Comparison of ENCODE assay signal across 1 cellular context in the genomic region with DNA sequence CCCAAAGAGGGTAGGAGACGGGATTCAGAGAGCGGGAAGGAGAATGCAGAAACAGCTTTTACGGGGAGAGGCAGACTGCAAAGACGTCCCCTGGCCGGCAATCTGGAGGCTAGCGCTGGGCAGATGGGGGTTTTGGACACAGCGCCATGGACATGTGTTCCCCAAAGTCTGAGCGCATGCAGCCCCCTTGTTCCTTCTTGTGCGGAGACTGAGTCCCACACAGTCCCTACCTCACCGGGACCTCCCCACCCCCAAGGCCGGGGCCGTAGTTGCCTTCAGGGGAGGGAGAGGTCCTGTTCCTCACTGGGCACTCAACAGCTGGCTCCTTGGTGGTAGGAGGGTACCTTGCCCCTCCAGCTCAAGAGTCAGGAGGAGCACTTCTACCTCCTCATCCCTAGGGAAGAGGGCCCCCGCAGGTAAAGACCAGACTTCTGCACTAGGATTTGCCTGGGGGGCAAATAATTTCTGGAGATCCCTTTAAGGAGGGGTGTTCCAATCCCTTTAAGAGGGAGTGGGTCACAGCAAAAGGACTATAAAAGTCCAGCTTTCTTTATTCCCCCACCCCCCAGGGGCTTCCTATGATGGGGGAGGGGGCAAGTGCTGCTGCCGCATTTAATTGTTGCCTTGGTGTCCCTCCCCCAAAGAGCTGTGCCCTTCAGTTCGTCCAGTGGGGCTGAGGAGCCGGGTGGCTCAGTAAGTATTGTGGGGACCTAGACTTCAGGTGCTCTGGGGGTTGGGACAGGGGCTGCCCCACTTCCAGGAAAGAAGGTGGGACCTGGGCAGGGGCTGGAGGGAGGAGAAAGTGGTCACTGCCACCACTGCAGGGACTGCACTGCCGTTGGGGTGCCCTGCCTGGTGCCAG.
TF ChIP-seq lines count a peak whose summit lies in the region.

No MANE protein-coding gene starts in this region.

TF ChIP-seq in H1, 55 proteins besides CTCF, POLR2A, EP300 and RAD21:
- TF ChIP-seq KDM1A (IDR thresholded peaks at IDR 0.05; ENCODE audit: borderline replicate concordance, low read length) (no peak), KDM4A (IDR thresholded peaks at IDR 0.05; ENCODE audit: low read depth, low read length, severe bottlenecking) (no peak), TAF1 (IDR thresholded peaks at IDR 0.05; ENCODE audit: low read depth, low read length) (0 out of 2 replicates have a peak, but pooled peaks have one; percentile 23), HDAC6 (IDR thresholded peaks at IDR 0.05; ENCODE audit: low read depth, low read length) (no peak), TBP (IDR thresholded peaks at IDR 0.05; ENCODE audit: low read depth, low read length) (no peak), CBX5 (IDR thresholded peaks at IDR 0.05; ENCODE audit: low read depth, low read length) (no peak), CTBP2 (IDR thresholded peaks at IDR 0.05; ENCODE audit: borderline replicate concordance, insufficient read depth, insufficient read length, low read length) (no peak), SIN3A (conservative IDR thresholded peaks at IDR 0.05 in 1 of 2, IDR thresholded peaks at IDR 0.05 in 1 of 2; ENCODE audit: low read depth in 1 of 2, low read length in 2 of 2) (0 out of 4 replicates have a peak, but pooled peaks of 1 of the 2 experiments have one; percentile 19), SIRT6 (IDR thresholded peaks at IDR 0.05; ENCODE audit: low read length) (no peak), YY1 (IDR thresholded peaks at IDR 0.05; ENCODE audit: low read depth, low read length) (no peak), PHF8 (conservative IDR thresholded peaks at IDR 0.05; ENCODE audit: low read depth, low read length) (0 out of 2 replicates have a peak, but pooled peaks have one; percentile 8), CBX8 (IDR thresholded peaks at IDR 0.05; ENCODE audit: borderline replicate concordance, low read depth, low read length) (no peak), ASH2L (IDR thresholded peaks at IDR 0.05; ENCODE audit: low read length) (peak; percentile 34), CHD1 (IDR thresholded peaks at IDR 0.05; ENCODE audit: low read depth, low read length) (no peak), SIX5 (IDR thresholded peaks at IDR 0.05; ENCODE audit: low read depth, low read length) (no peak), POLR2AphosphoS5 (IDR thresholded peaks at IDR 0.05; ENCODE audit: low read depth, low read length) (no peak), POU5F1 (IDR thresholded peaks at IDR 0.05; ENCODE audit: low read depth, low read length) (no peak), TEAD4 (IDR thresholded peaks at IDR 0.05; ENCODE audit: low read depth, low read length) (no peak), JUND (IDR thresholded peaks at IDR 0.05; ENCODE audit: low read length) (no peak), KDM5A (IDR thresholded peaks at IDR 0.05; ENCODE audit: low read length) (no peak), TAF7 (optimal IDR thresholded peaks at IDR 0.05; ENCODE audit: borderline replicate concordance, low read depth, low read length) (no peak), EGR1 (IDR thresholded peaks at IDR 0.05; ENCODE audit: borderline replicate concordance, low read depth, low read length) (no peak), HDAC2 (IDR thresholded peaks at IDR 0.05; ENCODE audit: borderline replicate concordance in 1 of 2, low read depth in 2 of 2, low read length in 2 of 2) (no peak), TCF12 (IDR thresholded peaks at IDR 0.05; ENCODE audit: low read depth, low read length) (no peak), BACH1 (IDR thresholded peaks at IDR 0.05; ENCODE audit: low read length) (no peak), ATF2 (IDR thresholded peaks at IDR 0.05; ENCODE audit: low read length) (no peak), RNF2 (IDR thresholded peaks at IDR 0.05; ENCODE audit: borderline replicate concordance, low read depth, low read length, missing control alignments, poor library complexity, severe bottlenecking) (no peak), RBBP5 (IDR thresholded peaks at IDR 0.05; ENCODE audit: borderline replicate concordance, low read depth, low read length) (0 out of 2 replicates have a peak, but pooled peaks have one; percentile 12), GABPA (IDR thresholded peaks at IDR 0.05; ENCODE audit: borderline replicate concordance, insufficient read depth, low read length) (no peak), NANOG (IDR thresholded peaks at IDR 0.05; ENCODE audit: insufficient read depth, low read depth, low read length, poor library complexity, severe bottlenecking) (no peak), USF2 (IDR thresholded peaks at IDR 0.05; ENCODE audit: low read length) (no peak), RFX5 (IDR thresholded peaks at IDR 0.05; ENCODE audit: borderline replicate concordance, low read depth, low read length) (no peak), SP4 (IDR thresholded peaks at IDR 0.05; ENCODE audit: low read length) (peak; percentile 54; the same call in 1 of the 2 replicates), SP1 (IDR thresholded peaks at IDR 0.05; ENCODE audit: low read depth, low read length) (no peak), SUZ12 (IDR thresholded peaks at IDR 0.05; ENCODE audit: low read length) (no peak), RXRA (IDR thresholded peaks at IDR 0.05; ENCODE audit: insufficient read depth, low read depth, low read length) (no peak), CEBPB (IDR thresholded peaks at IDR 0.05; ENCODE audit: low read depth, low read length) (no peak), CREB1 (IDR thresholded peaks at IDR 0.05) (no peak), SAP30 (IDR thresholded peaks at IDR 0.05; ENCODE audit: insufficient read depth, insufficient replicate concordance, low read length) (no peak), SRF (IDR thresholded peaks at IDR 0.05; ENCODE audit: low read depth, low read length) (no peak), MAFK (IDR thresholded peaks at IDR 0.05; ENCODE audit: low read depth, low read length) (no peak), CHD2 (IDR thresholded peaks at IDR 0.05; ENCODE audit: low read length) (no peak)
- TF ChIP-seq, protein P1, sequence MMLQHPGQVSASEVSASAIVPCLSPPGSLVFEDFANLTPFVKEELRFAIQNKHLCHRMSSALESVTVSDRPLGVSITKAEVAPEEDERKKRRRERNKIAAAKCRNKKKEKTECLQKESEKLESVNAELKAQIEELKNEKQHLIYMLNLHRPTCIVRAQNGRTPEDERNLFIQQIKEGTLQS (IDR thresholded peaks at IDR 0.05; ENCODE audit: insufficient read depth, low read depth, low read length) = no peak
- TF ChIP-seq, protein P2, sequence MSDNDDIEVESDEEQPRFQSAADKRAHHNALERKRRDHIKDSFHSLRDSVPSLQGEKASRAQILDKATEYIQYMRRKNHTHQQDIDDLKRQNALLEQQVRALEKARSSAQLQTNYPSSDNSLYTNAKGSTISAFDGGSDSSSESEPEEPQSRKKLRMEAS (IDR thresholded peaks at IDR 0.05) = no peak
TF ChIP-seq in H1: peak in this region for 6.
